25 cellular contexts compared by ENCODE assay signal in genomic region chr19:56272448-56272847, GRCh38. TPM values are rescaled to one million over a fixed set of nuclear protein-coding genes. Genes with fewer than 3 reads are reported as not detected.
DNase-seq lines count a peak whose midpoint lies in the region; ATAC-seq and TF ChIP-seq lines count a peak whose summit lies in the region.
"Had no signal": no experiment of that assay in that cellular context is flagged by ENCODE, and none has a peak within 500 bp of the region (broad histone marks: within the 10 kb centered on the region; RNA-seq: fewer than 3 reads in every experiment).

EDDM13 (plus strand) TSS chr19:56272748; CDS start chr19:56272835, 87 bp downstream.

- no peaks in the 10 kb centered on the region for H3K36me3 ChIP-seq in mammary epithelial cell (ENCODE audit: insufficient read depth, low read length)

- peak within 1 kb of the TSS; percentile 50 for H2AFZ ChIP-seq in mammary epithelial cell (ENCODE audit: low read depth, low read length)

- DNase-seq in mammary epithelial cell (peak; percentile 6), MCF 10A (ENCODE audit: unreplicated experiment) (no peak), T-helper 17 cell (no peak), endothelial cell (ENCODE audit: low spot score) (no peak), progenitor cell of endocrine pancreas (ENCODE audit: low spot score, unreplicated experiment) (no peak), AG08396 (ENCODE audit: low spot score) (no peak)
- DNase-seq: 8988T; AML-193; CD8-positive, alpha-beta memory T cell; GF-D8; NCI-H1092 treated with DMSO at 0.1 percent for 48 hours; NCI-H146; NCI-H2029 treated with DMSO at 0.1 percent for 48 hours; NCI-H345; NCI-H524; NCI-H82; SHP77 had no signal

- no peaks in the 10 kb centered on the region for H3K27me3 ChIP-seq in mammary epithelial cell (ENCODE audit: insufficient read depth, low read length)

- dilution Hi-C loops in mammary epithelial cell (cut with HindIII; ENCODE audit: low sequenced_read_pairs) = no loop called here

- H3K4me3 Mint-ChIP-seq in MCF 10A (ENCODE audit: unreplicated experiment) (no peak within 1 kb of the TSS), T-helper 17 cell (no peak within 1 kb of the TSS), endothelial cell (ENCODE audit: unreplicated experiment) (peak within 1 kb of the TSS; percentile 11), progenitor cell of endocrine pancreas (ENCODE audit: low read depth) (no peak within 1 kb of the TSS)
- H3K4me3 Mint-ChIP-seq: CD8-positive, alpha-beta memory T cell had no signal

- H3K36me3 Mint-ChIP-seq in MCF 10A (ENCODE audit: insufficient read depth, unreplicated experiment) = no peaks in the 10 kb centered on the region
- H3K36me3 Mint-ChIP-seq in T-helper 17 cell (ENCODE audit: low read depth) = peaks cover 6% of the 10 kb centered on the region
- H3K36me3 Mint-ChIP-seq in endothelial cell (ENCODE audit: low read depth, unreplicated experiment) = peaks cover 8% of the 10 kb centered on the region
- peaks cover 18% of the 10 kb centered on the region for H3K36me3 Mint-ChIP-seq in progenitor cell of endocrine pancreas (ENCODE audit: insufficient read depth)

- H3K27ac Mint-ChIP-seq in MCF 10A (ENCODE audit: low read depth, unreplicated experiment) = no peak within 1 kb of the TSS
- peak within 1 kb of the TSS; percentile 51 for H3K27ac Mint-ChIP-seq in T-helper 17 cell
- peak within 1 kb of the TSS; percentile 82 for H3K27ac Mint-ChIP-seq in endothelial cell (ENCODE audit: unreplicated experiment)
- peak within 1 kb of the TSS; percentile 87 for H3K27ac Mint-ChIP-seq in progenitor cell of endocrine pancreas

- H3K9ac ChIP-seq in mammary epithelial cell (ENCODE audit: insufficient read depth, low read length) = no peak within 1 kb of the TSS

- TF ChIP-seq CTCF in mammary epithelial cell (conservative IDR thresholded peaks at IDR 0.05 in 1 of 2, IDR thresholded peaks at IDR 0.05 in 1 of 2; ENCODE audit: extremely low read depth in 1 of 2, insufficient read depth in 1 of 2, low read depth in 1 of 2, low read length in 2 of 2) (no peak), MCF 10A (IDR thresholded peaks at IDR 0.05; ENCODE audit: unreplicated experiment) (no peak), endothelial cell (IDR thresholded peaks at IDR 0.05; ENCODE audit: unreplicated experiment) (no peak), progenitor cell of endocrine pancreas (IDR thresholded peaks at IDR 0.05; ENCODE audit: unreplicated experiment) (no peak)

- H3K4me3 ChIP-seq in mammary epithelial cell (replicated peaks in 1 of 3; ENCODE audit: insufficient read depth in 1 of 3, low read depth in 2 of 3, low read length in 3 of 3) = no peak within 1 kb of the TSS
- H3K4me3 ChIP-seq: K562, SK-N-MC had no signal

- H3K9me3 ChIP-seq in mammary epithelial cell (replicated peaks; ENCODE audit: insufficient read depth, low read length) (no peaks in the 10 kb centered on the region), T-helper 17 cell (ENCODE audit: control insufficient read depth, low read length, poor library complexity, severe bottlenecking) (no peaks in the 10 kb centered on the region)

- no peaks in the 10 kb centered on the region for H3K79me2 ChIP-seq in mammary epithelial cell (ENCODE audit: insufficient read depth, low read length)

- CTCF ChIA-PET in mammary epithelial cell (lab: Charles Lee; ENCODE audit: low non-redundant PET) = interaction anchor here (0.6 kb wide), 1 partner anchor 37 kb away, joined by 3 read pairs; no protein-coding TSS in a partner anchor
- CTCF ChIA-PET in MCF 10A (lab: Yijun Ruan, JAX) = interaction anchor here (0.7 to 2.8 kb wide), 4 partner anchors 15 to 77 kb away, joined by 3 to 10 read pairs (median 4); no protein-coding TSS in a partner anchor

- H3K4me1 ChIP-seq in mammary epithelial cell (ENCODE audit: insufficient read depth, low read length) = peaks cover 5% of the 10 kb centered on the region

- H3K4me1 Mint-ChIP-seq in MCF 10A (ENCODE audit: insufficient read depth, unreplicated experiment) = peaks cover 8% of the 10 kb centered on the region
- H3K4me1 Mint-ChIP-seq in T-helper 17 cell = peaks cover 4% of the 10 kb centered on the region
- peaks cover 11% of the 10 kb centered on the region for H3K4me1 Mint-ChIP-seq in endothelial cell (ENCODE audit: unreplicated experiment)
- no peaks in the 10 kb centered on the region for H3K4me1 Mint-ChIP-seq in progenitor cell of endocrine pancreas (ENCODE audit: low read depth)
- H3K4me1 Mint-ChIP-seq: CD8-positive, alpha-beta memory T cell had no signal

- H3K27me3 Mint-ChIP-seq in MCF 10A (ENCODE audit: insufficient read depth, unreplicated experiment) (no peaks in the 10 kb centered on the region), T-helper 17 cell (no peaks in the 10 kb centered on the region), endothelial cell (ENCODE audit: unreplicated experiment) (no peaks in the 10 kb centered on the region), progenitor cell of endocrine pancreas (no peaks in the 10 kb centered on the region)
- H3K27me3 Mint-ChIP-seq: CD8-positive, alpha-beta memory T cell had no signal

- H4K20me1 ChIP-seq in mammary epithelial cell (ENCODE audit: insufficient read depth, low read length) = no peaks in the 10 kb centered on the region

- ATAC-seq in T-helper 17 cell (no peak), HG03108 (IDR thresholded peaks at IDR 0.05; ENCODE audit: unreplicated experiment) (no peak), GM21825 (IDR thresholded peaks at IDR 0.05; ENCODE audit: unreplicated experiment) (no peak)
- ATAC-seq: HepG2, K562 had no signal

- POLR2A ChIA-PET in MCF 10A (lab: Yijun Ruan, JAX) = interaction anchor here (0.8 kb wide), 1 partner anchor 20 kb away, joined by 3 read pairs; no protein-coding TSS in a partner anchor

- in situ Hi-C loops in mammary epithelial cell (cut with MboI; ENCODE audit: low sequenced_read_pairs in 2 of 2) = no loop called here

- H3K9me3 Mint-ChIP-seq in MCF 10A (ENCODE audit: unreplicated experiment) (no peaks in the 10 kb centered on the region), endothelial cell (ENCODE audit: unreplicated experiment) (no peaks in the 10 kb centered on the region), progenitor cell of endocrine pancreas (ENCODE audit: low read depth) (peaks cover 2% of the 10 kb centered on the region)
- H3K9me3 Mint-ChIP-seq: CD8-positive, alpha-beta memory T cell had no signal

- H3K27ac ChIP-seq in mammary epithelial cell (ENCODE audit: insufficient read depth, low read depth, low read length) = no peak within 1 kb of the TSS
- H3K27ac ChIP-seq: SK-N-MC had no signal

- no TSS peak for BruUV-seq in mammary epithelial cell (replicated peaks; lab: Mats Ljungman, UMichigan)
- no TSS peak for BruUV-seq in MCF 10A (replicated peaks; lab: Mats Ljungman, UMichigan)

- H3K4me2 ChIP-seq in mammary epithelial cell (ENCODE audit: insufficient read depth, low read depth, low read length) = no peak within 1 kb of the TSS

- intact Hi-C loops in mammary epithelial cell (cut with micrococcal nuclease) = no loop called here
- intact Hi-C loops in MCF 10A (cut with micrococcal nuclease) = no loop called here

- WGBS in mammary epithelial cell (ENCODE audit: low coverage, missing lambda C conversion rate) = 56% methylated on average over 2 of the region's 2 CpGs

RNA-seq across cellular contexts. Expression of gene EDDM13, which starts in this region (rescaled TPM):
- total RNA-seq in mammary epithelial cell = 1 to 10 TPM in 1 of 2 donors, under 1 TPM in 1; 0.83 to 6.6 TPM
- polyA plus RNA-seq in mammary epithelial cell = 3.8 TPM
- not detected for polyA minus RNA-seq in mammary epithelial cell
- total RNA-seq in MCF 10A (2022) = not detected in 2 replicates
- not detected for total RNA-seq in T-helper 17 cell
- total RNA-seq in endothelial cell (ENCODE audit: unreplicated experiment) = not detected
- total RNA-seq in progenitor cell of endocrine pancreas = not detected in 2 replicates
- total RNA-seq: H4, HepG2, HT-29, RPMI7951 had no signal
- polyA plus RNA-seq: HepG2 had no signal
